In the genomic region with DNA sequence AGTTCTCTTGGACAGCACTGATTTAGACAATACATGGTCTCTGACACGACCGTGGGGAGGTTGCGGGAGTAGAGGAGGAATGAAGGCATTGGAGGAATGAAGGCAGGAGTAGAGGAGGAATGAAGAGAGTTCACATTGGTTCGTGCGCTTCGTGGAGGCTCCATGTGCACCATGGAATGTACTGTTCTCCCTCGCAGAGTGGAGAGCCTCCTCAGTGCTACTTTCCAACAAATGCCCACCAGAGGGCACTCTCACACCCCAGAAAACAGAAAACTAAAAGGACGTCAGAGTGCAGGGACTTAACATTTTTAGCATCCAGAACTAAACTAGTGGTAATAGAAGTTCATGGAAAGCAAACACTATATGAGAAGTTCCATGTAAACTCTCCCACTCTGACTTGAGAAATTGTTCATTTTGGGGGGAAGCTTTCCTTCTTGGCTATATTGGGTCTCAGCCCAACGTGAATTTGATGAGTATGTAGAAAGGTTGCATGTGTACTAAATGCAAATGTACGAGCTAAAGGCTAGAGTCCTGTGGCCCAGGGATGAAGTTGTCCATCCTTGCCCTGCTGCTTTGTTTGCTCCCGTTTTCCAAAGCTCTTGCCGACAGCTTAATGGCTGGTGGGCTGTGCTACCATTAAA, we compare ENCODE assay signal across 2 cellular contexts.
A peak's percentile ranks its signal among the peaks of the same experiment; 100 is the strongest.
TF ChIP-seq lines count a peak whose summit lies in the region.

No MANE protein-coding gene starts in this region.

TF ChIP-seq in SK-N-SH, 30 proteins besides CTCF, POLR2A, EP300 and RAD21 (continued from another document):
- TF ChIP-seq, protein P1, sequence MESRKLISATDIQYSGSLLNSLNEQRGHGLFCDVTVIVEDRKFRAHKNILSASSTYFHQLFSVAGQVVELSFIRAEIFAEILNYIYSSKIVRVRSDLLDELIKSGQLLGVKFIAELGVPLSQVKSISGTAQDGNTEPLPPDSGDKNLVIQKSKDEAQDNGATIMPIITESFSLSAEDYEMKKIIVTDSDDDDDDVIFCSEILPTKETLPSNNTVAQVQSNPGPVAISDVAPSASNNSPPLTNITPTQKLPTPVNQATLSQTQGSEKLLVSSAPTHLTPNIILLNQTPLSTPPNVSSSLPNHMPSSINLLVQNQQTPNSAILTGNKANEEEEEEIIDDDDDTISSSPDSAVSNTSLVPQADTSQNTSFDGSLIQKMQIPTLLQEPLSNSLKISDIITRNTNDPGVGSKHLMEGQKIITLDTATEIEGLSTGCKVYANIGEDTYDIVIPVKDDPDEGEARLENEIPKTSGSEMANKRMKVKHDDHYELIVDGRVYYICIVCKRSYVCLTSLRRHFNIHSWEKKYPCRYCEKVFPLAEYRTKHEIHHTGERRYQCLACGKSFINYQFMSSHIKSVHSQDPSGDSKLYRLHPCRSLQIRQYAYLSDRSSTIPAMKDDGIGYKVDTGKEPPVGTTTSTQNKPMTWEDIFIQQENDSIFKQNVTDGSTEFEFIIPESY (IDR thresholded peaks at IDR 0.05; ENCODE audit: borderline replicate concordance, low read depth), result no peak
- TF ChIP-seq MEF2A (IDR thresholded peaks at IDR 0.05; ENCODE audit: borderline replicate concordance, low read depth) (no peak), MAX (IDR thresholded peaks at IDR 0.05; ENCODE audit: low read depth) (peak; percentile 39; the same call in 1 of the 2 replicates), RXRA (IDR thresholded peaks at IDR 0.05; ENCODE audit: borderline replicate concordance, low read depth) (no peak), NFIC (IDR thresholded peaks at IDR 0.05; ENCODE audit: borderline replicate concordance) (no peak)

TF ChIP-seq in H1, 55 proteins besides CTCF, POLR2A, EP300 and RAD21 (continued from another document):
- 0 out of 2 replicates have a peak, but pooled peaks have one; percentile 21 for TF ChIP-seq CHD2 (IDR thresholded peaks at IDR 0.05; ENCODE audit: low read length)
